Comparison of ENCODE assay signal across 13 cellular contexts in the genomic region with DNA sequence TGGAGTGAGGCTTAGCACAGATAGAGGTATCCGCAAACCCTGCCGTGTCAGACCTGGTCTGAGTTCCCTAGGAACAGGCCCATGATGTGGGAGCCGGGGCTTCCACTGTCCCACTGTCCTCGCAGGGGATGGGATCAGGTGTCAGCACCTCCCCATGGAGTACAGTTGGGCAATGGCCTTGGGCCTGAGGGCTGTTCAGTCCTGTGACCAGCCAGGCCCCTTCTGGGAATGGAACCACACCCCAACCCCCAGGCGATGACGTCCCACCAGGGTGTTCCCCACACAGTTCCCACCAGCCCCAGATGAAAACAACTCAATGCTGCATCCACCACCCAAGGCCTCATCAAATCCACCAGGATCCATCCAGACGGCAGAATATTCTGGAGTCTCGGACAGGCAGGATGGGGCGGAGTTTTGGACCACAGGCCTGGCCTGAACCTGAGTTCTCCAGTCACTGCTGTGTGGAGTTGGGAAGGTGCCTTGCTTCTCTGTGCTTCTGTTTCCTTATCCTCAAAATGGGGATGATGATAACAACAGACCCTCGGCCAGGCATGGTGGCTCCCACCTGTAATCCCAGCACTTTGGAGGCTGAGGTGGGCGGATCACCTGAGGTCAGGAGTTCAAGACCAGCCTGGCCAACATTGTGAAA.
DNase-seq lines count a peak whose midpoint lies in the region; TF ChIP-seq lines count a peak whose summit lies in the region.
"Had no signal": no experiment of that assay in that cellular context is flagged by ENCODE, and none has a peak within 500 bp of the region (broad histone marks: within the 10 kb centered on the region; RNA-seq: fewer than 3 reads in every experiment).

No MANE protein-coding gene starts in this region.

- no peaks in the 10 kb centered on the region for H3K9me3 ChIP-seq in BLaER1 treated with 17β-estradiol and CSF1 and Interleukin-3, amounts not matched to agents 10 nM and 100 nM (replicated peaks in 1 of 11)

- intact Hi-C loops in head of caudate nucleus (cut with DNase I): no loop called here

- H3K9ac ChIP-seq in BLaER1 treated with 17β-estradiol and CSF1 and Interleukin-3, amounts not matched to agents 10 nM and 100 nM: peak overlapping the region in 2 of 11 experiments; percentile 51 to 82; a peak in 3 of 22 replicates

- peak; percentile 41 for DNase-seq in RPMI7951 (ENCODE audit: low read depth)
- no peak for DNase-seq in endothelial cell (ENCODE audit: low spot score)
- DNase-seq in nephron progenitor cell: no peak
- no peak for DNase-seq in EL
- DNase-seq in OCI-M2 (lab: John Stamatoyannopoulos, UW; ENCODE audit: unreplicated experiment): no peak
- DNase-seq in NCI-H1092 treated with DMSO at 0.1 percent for 48 hours (lab: John Stamatoyannopoulos, UW): no peak
- no peak for DNase-seq in head of caudate nucleus
- DNase-seq: ACHN, HCEC 1CT, NCI-H2107, SIG-M5, T-helper 2 cell had no signal

- H3K27ac ChIP-seq in BLaER1 treated with 17β-estradiol and CSF1 and Interleukin-3, amounts not matched to agents 10 nM and 100 nM: peak overlapping the region in 9 of 11 experiments; percentile 87 to 99 (median 90); a peak in 18 of 22 replicates

- H3K4me3 Mint-ChIP-seq in endothelial cell (ENCODE audit: unreplicated experiment) (no peak overlapping the region), nephron progenitor cell (no peak overlapping the region)

- H3K27ac Mint-ChIP-seq in endothelial cell (ENCODE audit: unreplicated experiment): peak overlapping the region; percentile 42
- H3K27ac Mint-ChIP-seq in nephron progenitor cell: peak overlapping the region; percentile 36

- peaks cover 62 to 97% (median 89%) of the 10 kb centered on the region in 10 experiments for H3K4me1 ChIP-seq in BLaER1 treated with 17β-estradiol and CSF1 and Interleukin-3, amounts not matched to agents 10 nM and 100 nM

- no peaks in the 10 kb centered on the region for H3K36me3 ChIP-seq in BLaER1 treated with 17β-estradiol and CSF1 and Interleukin-3, amounts not matched to agents 10 nM and 100 nM

- H3K27me3 Mint-ChIP-seq in endothelial cell (ENCODE audit: unreplicated experiment) (peaks cover 7% of the 10 kb centered on the region), nephron progenitor cell (ENCODE audit: low read depth, poor library complexity) (peaks cover 2% of the 10 kb centered on the region)

- H3K27me3 ChIP-seq in BLaER1 treated with 17β-estradiol and CSF1 and Interleukin-3, amounts not matched to agents 10 nM and 100 nM: no peaks in the 10 kb centered on the region

- H3K4me2 ChIP-seq in BLaER1 treated with 17β-estradiol and CSF1 and Interleukin-3, amounts not matched to agents 10 nM and 100 nM: peak overlapping the region in 8 of 11 experiments; percentile 6 to 93 (median 87); a peak in 11 of 22 replicates

- H3K4me1 Mint-ChIP-seq in endothelial cell (ENCODE audit: unreplicated experiment): peaks cover 26% of the 10 kb centered on the region
- peaks cover 62% of the 10 kb centered on the region for H3K4me1 Mint-ChIP-seq in nephron progenitor cell

- H3K4me3 ChIP-seq in BLaER1 treated with 17β-estradiol and CSF1 and Interleukin-3, amounts not matched to agents 10 nM and 100 nM: no peak overlapping the region

- H4K20me1 ChIP-seq in BLaER1 treated with 17β-estradiol and CSF1 and Interleukin-3, amounts not matched to agents 10 nM and 100 nM: no peaks in the 10 kb centered on the region

- no peak for TF ChIP-seq CTCF in endothelial cell (IDR thresholded peaks at IDR 0.05; ENCODE audit: unreplicated experiment)
- TF ChIP-seq CTCF in nephron progenitor cell (IDR thresholded peaks at IDR 0.05): no peak

- H3K9me3 Mint-ChIP-seq in endothelial cell (ENCODE audit: unreplicated experiment): no peaks in the 10 kb centered on the region
- H3K9me3 Mint-ChIP-seq in nephron progenitor cell: no peaks in the 10 kb centered on the region

- H3K36me3 Mint-ChIP-seq in endothelial cell (ENCODE audit: low read depth, unreplicated experiment) (no peaks in the 10 kb centered on the region), nephron progenitor cell (ENCODE audit: low read depth) (no peaks in the 10 kb centered on the region)
